30 cellular contexts compared by ENCODE assay signal in genomic region chr11:132445966-132446365, GRCh38.
"Had no signal": no experiment of that assay in that cellular context is flagged by ENCODE, and none has a peak within 500 bp of the region (broad histone marks: within the 10 kb centered on the region; RNA-seq: fewer than 3 reads in every experiment).

No MANE protein-coding gene starts in this region.

- H3K36me3 ChIP-seq: esophagus muscularis mucosa, heart right ventricle, left lung, ovary, right lobe of liver, upper lobe of left lung had no signal

- DNase-seq: activated CD4-positive, alpha-beta memory T cell treated with anti-CD3 and anti-CD28 coated beads for 36 hours; activated CD4-positive, alpha-beta T cell treated with anti-CD3 and anti-CD28 coated beads, Interleukin-2, amount 10 ng/mL, durations not matched to agents 24 days and 14 days; activated CD4-positive, CD25-positive, alpha-beta regulatory T cell treated with anti-CD3 and anti-CD28 coated beads, Interleukin-2, amount 50 U/mL, for 72 hours; activated CD8-positive, alpha-beta memory T cell treated with anti-CD3 and anti-CD28 coated beads, Interleukin-2, amount 50 U/mL, for 4 hours; activated gamma-delta T cell; activated naive CD4-positive, alpha-beta T cell treated with anti-CD3 and anti-CD28 coated beads, Interleukin-2, amount 10 ng/mL, durations not matched to agents 7 days and 5 days; activated T-cell treated with anti-CD3 and anti-CD28 coated beads, Interleukin-2, amount 50 U/mL, for 24 hours; amniotic stem cell; dermis blood vessel endothelial cell; effector CD4-positive, alpha-beta T cell; foreskin melanocyte; heart right ventricle; left lung; mucosa of descending colon; ovary; right lobe of liver; stimulated activated CD4-positive, alpha-beta T cell treated with anti-CD3 and anti-CD28 coated beads, Interleukin-12 subunit alpha, Interleukin-12 subunit beta, amount 100 ng/mL, for 4 hours; stimulated activated CD4-positive, alpha-beta T cell treated with anti-CD3 and anti-CD28 coated beads, Interleukin-4, amount 100 ng/mL, for 24 hours; stimulated activated naive CD8-positive, alpha-beta T cell treated with anti-CD3 and anti-CD28 coated beads, Interleukin-15, amount 100 ng/mL, for 72 hours; substantia nigra; T1000; upper lobe of left lung had no signal

- H3K4me1 Mint-ChIP-seq: activated CD4-positive, alpha-beta T cell treated with anti-CD3 and anti-CD28 coated beads, Interleukin-2, amount 10 ng/mL, durations not matched to agents 24 days and 14 days; activated naive CD4-positive, alpha-beta T cell treated with anti-CD3 and anti-CD28 coated beads, Interleukin-2, amount 10 ng/mL, durations not matched to agents 7 days and 5 days; central memory CD8-positive, alpha-beta T cell; stimulated activated memory B cell treated with anti-CD40 and anti-IgM and Interleukin-4, amounts not matched to agents 10 μg/mL and 1 μg/mL and 100 μg/mL, for 72 hours; stimulated activated naive CD8-positive, alpha-beta T cell treated with anti-CD3 and anti-CD28 coated beads, Interleukin-15, amount 100 ng/mL, for 72 hours had no signal

- H3K27me3 ChIP-seq: esophagus muscularis mucosa, left lung, ovary, right lobe of liver, upper lobe of left lung had no signal

- H3K9me3 ChIP-seq: esophagus muscularis mucosa, left lung, ovary, right lobe of liver, upper lobe of left lung had no signal

- H3K27ac Mint-ChIP-seq: activated CD4-positive, alpha-beta memory T cell treated with anti-CD3 and anti-CD28 coated beads for 36 hours; activated CD4-positive, alpha-beta T cell treated with anti-CD3 and anti-CD28 coated beads, Interleukin-2, amount 10 ng/mL, durations not matched to agents 24 days and 14 days; activated naive CD4-positive, alpha-beta T cell treated with anti-CD3 and anti-CD28 coated beads, Interleukin-2, amount 10 ng/mL, durations not matched to agents 7 days and 5 days; activated T-cell treated with anti-CD3 and anti-CD28 coated beads, Interleukin-2, amount 50 U/mL, for 24 hours; natural killer cell treated with Interleukin-12 subunit alpha and Interleukin-12 subunit beta and Interleukin-15 and Interleukin-18, amount 100 ng/mL, for 72 hours; progenitor cell of endocrine pancreas; stimulated activated memory B cell treated with anti-CD40 and anti-IgM and Interleukin-4, amounts not matched to agents 10 μg/mL and 1 μg/mL and 100 μg/mL, for 72 hours; T-helper 1 cell treated with Interleukin-12 subunit alpha and Interleukin-12 subunit beta and Interleukin-4 antibody, amounts not matched to agents 30 μg/mL and 1 μg/mL, for 36 hours had no signal

- H3K4me1 ChIP-seq: heart right ventricle, left lung, right lobe of liver, upper lobe of left lung had no signal

- H3K4me3 Mint-ChIP-seq: activated CD4-positive, alpha-beta memory T cell treated with anti-CD3 and anti-CD28 coated beads for 36 hours; activated CD4-positive, alpha-beta T cell treated with anti-CD3 and anti-CD28 coated beads, Interleukin-2, amount 10 ng/mL, durations not matched to agents 24 days and 14 days; activated naive CD4-positive, alpha-beta T cell treated with anti-CD3 and anti-CD28 coated beads, Interleukin-2, amount 10 ng/mL, durations not matched to agents 7 days and 5 days; activated T-cell treated with anti-CD3 and anti-CD28 coated beads, Interleukin-2, amount 50 U/mL, for 24 hours; central memory CD8-positive, alpha-beta T cell; natural killer cell treated with Interleukin-12 subunit alpha and Interleukin-12 subunit beta and Interleukin-15 and Interleukin-18, amount 100 ng/mL, for 72 hours; stimulated activated memory B cell treated with anti-CD40 and anti-IgM and Interleukin-4, amounts not matched to agents 10 μg/mL and 1 μg/mL and 100 μg/mL, for 72 hours; stimulated activated naive CD8-positive, alpha-beta T cell treated with anti-CD3 and anti-CD28 coated beads, Interleukin-15, amount 100 ng/mL, for 72 hours; T-helper 1 cell treated with Interleukin-12 subunit alpha and Interleukin-12 subunit beta and Interleukin-4 antibody, amounts not matched to agents 30 μg/mL and 1 μg/mL, for 36 hours had no signal

- H3K9me3 Mint-ChIP-seq: activated CD4-positive, alpha-beta memory T cell treated with anti-CD3 and anti-CD28 coated beads for 36 hours; stimulated activated naive CD8-positive, alpha-beta T cell treated with anti-CD3 and anti-CD28 coated beads, Interleukin-15, amount 100 ng/mL, for 72 hours had no signal

- H3K36me3 Mint-ChIP-seq: activated CD4-positive, alpha-beta memory T cell treated with anti-CD3 and anti-CD28 coated beads for 36 hours; activated naive CD4-positive, alpha-beta T cell treated with anti-CD3 and anti-CD28 coated beads, Interleukin-2, amount 10 ng/mL, durations not matched to agents 7 days and 5 days; natural killer cell treated with Interleukin-12 subunit alpha and Interleukin-12 subunit beta and Interleukin-15 and Interleukin-18, amount 100 ng/mL, for 72 hours; stimulated activated memory B cell treated with anti-CD40 and anti-IgM and Interleukin-4, amounts not matched to agents 10 μg/mL and 1 μg/mL and 100 μg/mL, for 72 hours had no signal

- H3K27ac ChIP-seq: esophagus muscularis mucosa, heart right ventricle, left lung, ovary, right lobe of liver, skin epidermis, upper lobe of left lung had no signal

- ATAC-seq: heart right ventricle; left lung; mucosa of descending colon; natural killer cell treated with Interleukin-12 subunit alpha and Interleukin-12 subunit beta and Interleukin-15 and Interleukin-18, amount 100 ng/mL, for 72 hours; right lobe of liver; stimulated activated memory B cell treated with anti-CD40 and anti-IgM and Interleukin-4, amounts not matched to agents 10 μg/mL and 1 μg/mL and 100 μg/mL, for 72 hours; stimulated activated naive CD8-positive, alpha-beta T cell treated with anti-CD3 and anti-CD28 coated beads, Interleukin-15, amount 100 ng/mL, for 72 hours had no signal

- H3K4me3 ChIP-seq: esophagus muscularis mucosa, heart right ventricle, left lung, lung, mucosa of descending colon, ovary, right lobe of liver, skin epidermis, upper lobe of left lung had no signal

- H3K27me3 Mint-ChIP-seq: activated CD4-positive, alpha-beta T cell treated with anti-CD3 and anti-CD28 coated beads, Interleukin-2, amount 10 ng/mL, durations not matched to agents 24 days and 14 days; activated naive CD4-positive, alpha-beta T cell treated with anti-CD3 and anti-CD28 coated beads, Interleukin-2, amount 10 ng/mL, durations not matched to agents 7 days and 5 days; activated T-cell treated with anti-CD3 and anti-CD28 coated beads, Interleukin-2, amount 50 U/mL, for 24 hours; central memory CD8-positive, alpha-beta T cell; natural killer cell treated with Interleukin-12 subunit alpha and Interleukin-12 subunit beta and Interleukin-15 and Interleukin-18, amount 100 ng/mL, for 72 hours; stimulated activated memory B cell treated with anti-CD40 and anti-IgM and Interleukin-4, amounts not matched to agents 10 μg/mL and 1 μg/mL and 100 μg/mL, for 72 hours had no signal
